ENCODE assay signal across 1 cellular context in the genomic region with DNA sequence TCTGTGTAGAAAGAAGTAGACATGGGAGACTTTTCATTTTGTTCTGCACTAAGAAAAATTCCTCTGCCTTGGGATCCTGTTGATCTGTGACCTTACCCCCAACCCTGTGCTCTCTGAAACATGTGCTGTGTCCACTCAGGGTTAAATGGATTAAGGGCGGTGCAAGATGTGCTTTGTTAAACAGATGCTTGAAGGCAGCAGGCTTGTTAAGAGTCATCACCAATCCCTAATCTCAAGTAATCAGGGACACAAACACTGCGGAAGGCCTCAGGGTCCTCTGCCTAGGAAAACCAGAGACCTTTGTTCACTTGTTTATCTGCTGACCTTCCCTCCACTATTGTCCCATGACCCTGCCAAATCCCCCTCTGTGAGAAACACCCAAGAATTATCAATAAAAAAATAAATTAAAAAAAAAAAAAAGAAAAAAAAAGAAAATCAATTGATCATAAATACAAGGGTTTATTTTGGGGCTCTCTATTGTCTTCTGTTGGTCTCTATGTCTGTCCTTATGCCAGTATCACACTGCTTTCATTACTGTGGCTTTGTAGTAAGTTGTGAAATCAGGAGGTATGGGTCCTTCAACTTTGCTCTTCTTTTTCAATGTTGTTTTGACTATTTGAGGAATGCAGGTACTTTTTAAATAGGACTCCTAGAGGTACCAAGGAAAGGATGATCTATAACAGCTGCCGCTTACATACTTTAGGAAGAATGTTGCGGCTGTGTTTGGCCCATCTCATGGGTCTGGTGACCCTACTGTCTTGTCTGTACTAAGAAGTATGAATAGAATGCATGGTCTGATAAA.
TF ChIP-seq lines count a peak whose summit lies in the region.

No MANE protein-coding gene starts in this region.

TF ChIP-seq in IMR-90, 13 proteins besides CTCF, POLR2A, EP300 and RAD21:
- TF ChIP-seq BHLHE40 (IDR thresholded peaks at IDR 0.05; ENCODE audit: low read depth, low read length) (peak; percentile 31; the same call in 1 of the 2 replicates), CEBPB (IDR thresholded peaks at IDR 0.05; ENCODE audit: low read depth, low read length) (peak; percentile 46; the same call in 1 of the 2 replicates)
TF ChIP-seq in IMR-90: peak in this region for 2; not testable (repeated sequence) for 11.
